Comparison of ENCODE assay signal across 26 cellular contexts in the genomic region with DNA sequence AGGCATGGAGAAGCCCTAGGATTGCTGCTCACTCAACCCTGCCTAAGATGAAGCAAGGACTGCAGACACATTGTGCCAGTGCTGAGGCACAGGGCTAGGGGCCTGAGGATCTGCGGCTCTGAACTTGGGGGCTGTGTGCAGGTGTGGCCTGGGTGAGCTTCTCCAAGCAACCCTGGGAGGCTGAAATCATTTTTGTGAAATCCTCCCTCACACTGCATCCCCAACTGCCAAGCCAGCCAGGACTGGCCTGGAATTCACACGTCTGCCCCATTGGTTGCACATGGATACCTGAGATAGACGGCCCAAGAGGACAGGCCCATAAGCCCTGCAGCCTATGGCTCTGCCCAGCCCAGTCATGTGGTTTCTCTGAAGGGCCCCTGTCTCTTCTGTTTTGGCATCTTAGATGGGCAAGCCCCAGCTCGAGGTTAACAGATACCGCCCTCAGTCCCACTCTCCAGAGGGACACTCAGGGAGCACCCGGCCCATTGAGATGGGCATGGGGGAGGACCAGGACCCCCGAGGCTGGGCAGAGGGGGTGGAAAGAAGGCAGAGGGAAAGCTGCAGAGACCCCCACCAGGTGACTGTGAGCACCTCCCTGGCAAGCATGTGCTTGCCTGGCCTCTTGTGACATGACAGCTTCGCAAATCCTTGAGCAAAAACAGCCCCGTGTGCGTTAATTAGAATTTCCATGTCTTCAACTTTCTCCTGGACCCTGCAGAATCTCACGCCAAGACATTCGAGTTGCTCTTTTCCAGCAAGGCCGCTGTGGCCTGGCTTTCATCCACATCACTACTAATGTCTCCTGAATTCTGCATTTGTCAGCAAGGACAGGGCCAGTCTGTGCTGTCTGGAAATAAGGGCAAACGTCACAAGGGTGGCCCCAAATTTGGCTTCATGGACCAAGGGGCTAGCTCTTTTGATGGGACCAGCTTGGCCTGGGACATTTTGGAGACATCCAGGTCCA. TPM values are rescaled to one million over a fixed set of nuclear protein-coding genes. Genes with fewer than 3 reads are reported as not detected.
DNase-seq lines count a peak whose midpoint lies in the region; ATAC-seq and TF ChIP-seq lines count a peak whose summit lies in the region.
"Had no signal": no experiment of that assay in that cellular context is flagged by ENCODE, and none has a peak within 500 bp of the region (broad histone marks: within the 10 kb centered on the region; RNA-seq: fewer than 3 reads in every experiment).

No MANE protein-coding gene starts in this region.

- peaks cover 4% of the 10 kb centered on the region for H3K36me3 Mint-ChIP-seq in activated T-cell treated with anti-CD3 and anti-CD28 coated beads, Interleukin-2, amount 50 U/mL, for 24 hours (ENCODE audit: low read depth)
- H3K36me3 Mint-ChIP-seq in activated T-cell treated with anti-CD3 and anti-CD28 coated beads, Interleukin-2, amount 50 U/mL, for 72 hours (ENCODE audit: insufficient read depth in 2 of 2) = peaks cover 0 to 2% of the 10 kb centered on the region in 2 donors
- H3K36me3 Mint-ChIP-seq in endodermal cell (ENCODE audit: low read depth) (peaks cover 33% of the 10 kb centered on the region), neural crest cell (ENCODE audit: low read depth) (peaks cover 13% of the 10 kb centered on the region)

- H3K9me3 Mint-ChIP-seq in activated T-cell treated with anti-CD3 and anti-CD28 coated beads, Interleukin-2, amount 50 U/mL, for 24 hours = no peaks in the 10 kb centered on the region
- H3K9me3 Mint-ChIP-seq in activated T-cell treated with anti-CD3 and anti-CD28 coated beads, Interleukin-2, amount 50 U/mL, for 72 hours = no peaks in the 10 kb centered on the region
- H3K9me3 Mint-ChIP-seq in endodermal cell (peaks cover 28% of the 10 kb centered on the region), neural crest cell (peaks cover 2% of the 10 kb centered on the region)
- H3K9me3 Mint-ChIP-seq: activated T-helper 17 cell treated with anti-CD3 and anti-CD28 coated beads, Interleukin-2, amount 50 U/mL, for 72 hours had no signal

- H3K9me3 ChIP-seq in endodermal cell (ENCODE audit: control insufficient read depth, low read length) (peaks cover 6% of the 10 kb centered on the region), thymus (ENCODE audit: control insufficient read depth) (no peaks in the 10 kb centered on the region)
- H3K9me3 ChIP-seq: gastrocnemius medialis had no signal

- H3K27me3 ChIP-seq in endodermal cell (ENCODE audit: control insufficient read depth, insufficient read depth, low read length, poor library complexity, severe bottlenecking) (no peaks in the 10 kb centered on the region), thymus (ENCODE audit: control insufficient read depth, insufficient read depth) (no peaks in the 10 kb centered on the region)
- H3K27me3 ChIP-seq: gastrocnemius medialis, upper lobe of left lung had no signal

- H3K4me1 Mint-ChIP-seq in activated T-cell treated with anti-CD3 and anti-CD28 coated beads, Interleukin-2, amount 50 U/mL, for 24 hours (ENCODE audit: low read depth) = no peaks in the 10 kb centered on the region
- no peaks in the 10 kb centered on the region for H3K4me1 Mint-ChIP-seq in activated T-cell treated with anti-CD3 and anti-CD28 coated beads, Interleukin-2, amount 50 U/mL, for 72 hours (ENCODE audit: low read depth)
- H3K4me1 Mint-ChIP-seq in endodermal cell (no peaks in the 10 kb centered on the region), neural crest cell (peaks cover 16% of the 10 kb centered on the region)
- H3K4me1 Mint-ChIP-seq: activated T-helper 17 cell treated with anti-CD3 and anti-CD28 coated beads, Interleukin-2, amount 50 U/mL, for 72 hours; WTC11 had no signal

- H3K36me3 ChIP-seq in endodermal cell (ENCODE audit: control insufficient read depth, insufficient read depth, low read length) (peaks cover 20% of the 10 kb centered on the region), thymus (ENCODE audit: control insufficient read depth, insufficient read depth) (no peaks in the 10 kb centered on the region)
- H3K36me3 ChIP-seq: gastrocnemius medialis had no signal

- no peak for ATAC-seq in activated T-cell treated with anti-CD3 and anti-CD28 coated beads, Interleukin-2, amount 50 U/mL, for 72 hours (replicated peaks in 1 of 2)
- ATAC-seq in HG02973 (IDR thresholded peaks at IDR 0.05; ENCODE audit: unreplicated experiment) = no peak
- ATAC-seq: activated T-helper 17 cell treated with anti-CD3 and anti-CD28 coated beads, Interleukin-2, amount 50 U/mL, for 72 hours; gastrocnemius medialis; naive thymus-derived CD8-positive, alpha-beta T cell; Panc1; WTC11 had no signal

- no peak overlapping the region for H3K9ac ChIP-seq in endodermal cell (ENCODE audit: extremely low read depth, low read length, poor library complexity, severe bottlenecking)
- H3K9ac ChIP-seq: KMS-11 had no signal

- H3K27ac Mint-ChIP-seq in activated T-cell treated with anti-CD3 and anti-CD28 coated beads, Interleukin-2, amount 50 U/mL, for 24 hours = no peak overlapping the region
- no peak overlapping the region for H3K27ac Mint-ChIP-seq in activated T-cell treated with anti-CD3 and anti-CD28 coated beads, Interleukin-2, amount 50 U/mL, for 72 hours
- H3K27ac Mint-ChIP-seq in endodermal cell (no peak overlapping the region), neural crest cell (ENCODE audit: unreplicated experiment) (no peak overlapping the region)
- H3K27ac Mint-ChIP-seq: activated naive CD8-positive, alpha-beta T cell treated with anti-CD3 and anti-CD28 coated beads, Interleukin-2, amount 10 ng/mL, durations not matched to agents 7 days and 5 days; activated T-helper 17 cell treated with anti-CD3 and anti-CD28 coated beads, Interleukin-2, amount 50 U/mL, for 72 hours; B cell; naive thymus-derived CD8-positive, alpha-beta T cell; stimulated activated naive CD8-positive, alpha-beta T cell treated with anti-CD3 and anti-CD28 coated beads, Interleukin-15, Interleukin-2, amounts not matched to agents 100 ng/mL and 50 ng/mL, for 24 hours; WTC11 had no signal

- DNase-seq in activated T-cell treated with anti-CD3 and anti-CD28 coated beads, Interleukin-2, amount 50 U/mL, for 24 hours = peak; percentile 14
- DNase-seq in activated T-cell treated with anti-CD3 and anti-CD28 coated beads, Interleukin-2, amount 50 U/mL, for 72 hours = no peak
- DNase-seq in endodermal cell (peak; percentile 33), neural crest cell (ENCODE audit: low read depth, low spot score) (no peak), NCI-H2196 (lab: John Stamatoyannopoulos, UW; ENCODE audit: unreplicated experiment) (no peak)
- DNase-seq in activated CD4-positive, alpha-beta T cell treated with anti-CD3 and anti-CD28 coated beads for 4 hours = no peak
- DNase-seq: activated CD8-positive, alpha-beta memory T cell treated with anti-CD3 and anti-CD28 coated beads for 24 hours; activated naive CD8-positive, alpha-beta T cell treated with anti-CD3 and anti-CD28 coated beads, Interleukin-2, amount 10 ng/mL, durations not matched to agents 7 days and 5 days; DND-41; gastrocnemius medialis; NCI-H1930; NCI-H446; NK-92 treated with Interleukin-12 subunit alpha and Interleukin-12 subunit beta, amount 100 ng/mL, for 24 hours; stimulated activated CD4-positive, alpha-beta T cell treated with anti-CD3 and anti-CD28 coated beads, Interleukin-2, amount 100 ng/mL, for 48 hours; upper lobe of left lung had no signal

- no peak overlapping the region for H3K4me3 Mint-ChIP-seq in activated T-cell treated with anti-CD3 and anti-CD28 coated beads, Interleukin-2, amount 50 U/mL, for 24 hours
- no peak overlapping the region for H3K4me3 Mint-ChIP-seq in activated T-cell treated with anti-CD3 and anti-CD28 coated beads, Interleukin-2, amount 50 U/mL, for 72 hours
- H3K4me3 Mint-ChIP-seq in endodermal cell = no peak overlapping the region
- peak overlapping the region; percentile 38 for H3K4me3 Mint-ChIP-seq in neural crest cell
- H3K4me3 Mint-ChIP-seq: activated naive CD8-positive, alpha-beta T cell treated with anti-CD3 and anti-CD28 coated beads, Interleukin-2, amount 10 ng/mL, durations not matched to agents 7 days and 5 days; activated T-helper 17 cell treated with anti-CD3 and anti-CD28 coated beads, Interleukin-2, amount 50 U/mL, for 72 hours; B cell; naive thymus-derived CD8-positive, alpha-beta T cell; stimulated activated naive CD8-positive, alpha-beta T cell treated with anti-CD3 and anti-CD28 coated beads, Interleukin-15, Interleukin-2, amounts not matched to agents 100 ng/mL and 50 ng/mL, for 24 hours; WTC11 had no signal

- H3K27me3 Mint-ChIP-seq in activated T-cell treated with anti-CD3 and anti-CD28 coated beads, Interleukin-2, amount 50 U/mL, for 24 hours = no peaks in the 10 kb centered on the region
- no peaks in the 10 kb centered on the region for H3K27me3 Mint-ChIP-seq in activated T-cell treated with anti-CD3 and anti-CD28 coated beads, Interleukin-2, amount 50 U/mL, for 72 hours (ENCODE audit: low read depth)
- peaks cover 5% of the 10 kb centered on the region for H3K27me3 Mint-ChIP-seq in endodermal cell (ENCODE audit: insufficient read depth)
- no peaks in the 10 kb centered on the region for H3K27me3 Mint-ChIP-seq in neural crest cell (ENCODE audit: low read depth)
- H3K27me3 Mint-ChIP-seq: activated naive CD8-positive, alpha-beta T cell treated with anti-CD3 and anti-CD28 coated beads, Interleukin-2, amount 10 ng/mL, durations not matched to agents 7 days and 5 days; activated T-helper 17 cell treated with anti-CD3 and anti-CD28 coated beads, Interleukin-2, amount 50 U/mL, for 72 hours; B cell; naive thymus-derived CD8-positive, alpha-beta T cell; stimulated activated naive CD8-positive, alpha-beta T cell treated with anti-CD3 and anti-CD28 coated beads, Interleukin-15, Interleukin-2, amounts not matched to agents 100 ng/mL and 50 ng/mL, for 24 hours had no signal

- 92 to 97% methylated on average over 9 to 14 of the region's 14 CpGs for WGBS in endodermal cell (ENCODE audit: insufficient coverage in 1 of 2, insufficient read length in 1 of 2), 2 experiments
- 94% methylated on average over 14 of the region's 14 CpGs for WGBS in thymus

- TF ChIP-seq CTCF in endodermal cell (conservative IDR thresholded peaks at IDR 0.05) (no peak), neural crest cell (conservative IDR thresholded peaks at IDR 0.05) (no peak)

- no peaks in the 10 kb centered on the region for H3K4me1 ChIP-seq in endodermal cell (ENCODE audit: control insufficient read depth, insufficient read depth, low read length)
- H3K4me1 ChIP-seq in thymus (ENCODE audit: control insufficient read depth, insufficient read depth, low read length) = no peaks in the 10 kb centered on the region
- H3K4me1 ChIP-seq: gastrocnemius medialis, upper lobe of left lung had no signal

- H3K4me3 ChIP-seq in endodermal cell (ENCODE audit: low read length) = no peak overlapping the region
- H3K4me3 ChIP-seq in thymus (ENCODE audit: low read length) = no peak overlapping the region
- H3K4me3 ChIP-seq: gastrocnemius medialis, skin epidermis, upper lobe of left lung had no signal

- no peak overlapping the region for H3K27ac ChIP-seq in endodermal cell (ENCODE audit: low read depth, low read length)
- H3K27ac ChIP-seq in thymus (ENCODE audit: low read depth) = peak overlapping the region; percentile 43
- H3K27ac ChIP-seq: epithelial cell of prostate, gastrocnemius medialis, KMS-11, skin epidermis, upper lobe of left lung had no signal

RNA-seq across cellular contexts. Expression of a gene that starts 33.8 kb away (rescaled TPM):
- under 1 TPM; 0.26 to 0.35 TPM for total RNA-seq in activated T-cell treated with anti-CD3 and anti-CD28 coated beads, Interleukin-2, amount 50 U/mL, for 72 hours
- total RNA-seq in endodermal cell (1 to 10 TPM; 5.2 to 6.9 TPM), neural crest cell (2.3 TPM in 2 replicates)
- polyA plus RNA-seq in endodermal cell (2013, experiment 1 of 2) = 0.71 TPM
- polyA plus RNA-seq in endodermal cell (2013, experiment 2 of 2) = 0.99 TPM
- polyA plus RNA-seq in thymus = 0.09 TPM

Comparison
In these comparisons a context has a peak if more than half of its experiments do, and no peak if none do; other contexts are left out.
1. DNase-seq: peak in activated T-cell treated with anti-CD3 and anti-CD28 coated beads, Interleukin-2, amount 50 U/mL, for 24 hours (single experiment) and endodermal cell (single experiment); none in activated T-cell treated with anti-CD3 and anti-CD28 coated beads, Interleukin-2, amount 50 U/mL, for 72 hours (0 of 2), neural crest cell (single experiment), NCI-H2196 (single experiment) and activated CD4-positive, alpha-beta T cell treated with anti-CD3 and anti-CD28 coated beads for 4 hours (0 of 2).